ENCODE assay signal across 37 cellular contexts in genomic region chr2:58972737-58973136, GRCh38.
"Had no signal": no experiment of that assay in that cellular context is flagged by ENCODE, and none has a peak within 500 bp of the region (broad histone marks: within the 10 kb centered on the region; RNA-seq: fewer than 3 reads in every experiment).

No MANE protein-coding gene starts in this region.

- H3K4me3 Mint-ChIP-seq: activated B cell treated with CpG ODN at 0.5 μM for 24 hours; activated CD4-positive, alpha-beta memory T cell treated with anti-CD3 and anti-CD28 coated beads for 36 hours; activated CD8-positive, alpha-beta memory T cell treated with anti-CD3 and anti-CD28 coated beads, Interleukin-2, amount 10 ng/mL, durations not matched to agents 7 days and 5 days; activated CD8-positive, alpha-beta T cell treated with anti-CD3 and anti-CD28 coated beads, Interleukin-2, amount 10 ng/mL, durations not matched to agents 7 days and 5 days; activated naive CD4-positive, alpha-beta T cell treated with anti-CD3 and anti-CD28 coated beads for 36 hours; activated naive CD4-positive, alpha-beta T cell treated with anti-CD3 and anti-CD28 coated beads, Interleukin-2, amount 50 U/mL, for 24 hours; activated naive CD8-positive, alpha-beta T cell treated with anti-CD3 and anti-CD28 coated beads for 36 hours; activated naive CD8-positive, alpha-beta T cell treated with anti-CD3 and anti-CD28 coated beads, Interleukin-2, amount 50 U/mL, for 24 hours; activated T-helper 1 cell treated with anti-CD3 and anti-CD28 coated beads, Interleukin-12 subunit alpha, Interleukin-12 subunit beta, Interleukin-2, Interleukin-4 antibody, amounts not matched to agents 30 ng/mL and 10 ng/mL and 1 ng/mL, durations not matched to agents 14 hours and 24 hours and 36 hours; T-helper 2 cell treated with Interferon-gamma antibody and Interleukin-4, amounts not matched to agents 5 μg/mL and 100 μg/mL, for 36 hours had no signal

- H3K9me3 Mint-ChIP-seq: activated B cell treated with CpG ODN at 0.5 μM for 24 hours; activated CD4-positive, alpha-beta memory T cell treated with anti-CD3 and anti-CD28 coated beads for 36 hours; activated naive CD4-positive, alpha-beta T cell treated with anti-CD3 and anti-CD28 coated beads for 36 hours; activated naive CD4-positive, alpha-beta T cell treated with anti-CD3 and anti-CD28 coated beads, Interleukin-2, amount 50 U/mL, for 24 hours; activated naive CD8-positive, alpha-beta T cell treated with anti-CD3 and anti-CD28 coated beads for 36 hours; activated naive CD8-positive, alpha-beta T cell treated with anti-CD3 and anti-CD28 coated beads, Interleukin-2, amount 50 U/mL, for 24 hours; activated T-helper 1 cell treated with anti-CD3 and anti-CD28 coated beads, Interleukin-12 subunit alpha, Interleukin-12 subunit beta, Interleukin-2, Interleukin-4 antibody, amounts not matched to agents 30 ng/mL and 10 ng/mL and 1 ng/mL, durations not matched to agents 14 hours and 24 hours and 36 hours; activated T-helper 2 cell treated with anti-CD3 and anti-CD28 coated beads, Interferon-gamma antibody, Interleukin-2, Interleukin-4, amounts not matched to agents 10 μg/mL and 5 μg/mL and 100 μg/mL, durations not matched to agents 14 hours and 24 hours and 36 hours; T-helper 2 cell treated with Interferon-gamma antibody and Interleukin-4, amounts not matched to agents 5 μg/mL and 100 μg/mL, for 36 hours had no signal

- H2AFZ ChIP-seq: hepatocyte had no signal

- H3K36me3 ChIP-seq: adrenal gland, cardiac muscle cell, colonic mucosa, esophagus squamous epithelium, gastroesophageal sphincter, heart right ventricle, WERI-Rb-1 had no signal

- H3K9me3 ChIP-seq: adrenal gland, body of pancreas, colonic mucosa, esophagus squamous epithelium, gastroesophageal sphincter, heart right ventricle had no signal

- H3K27ac Mint-ChIP-seq: activated B cell treated with CpG ODN at 0.5 μM for 24 hours; activated CD4-positive, alpha-beta memory T cell treated with anti-CD3 and anti-CD28 coated beads for 36 hours; activated CD8-positive, alpha-beta memory T cell treated with anti-CD3 and anti-CD28 coated beads, Interleukin-2, amount 10 ng/mL, durations not matched to agents 7 days and 5 days; activated CD8-positive, alpha-beta T cell treated with anti-CD3 and anti-CD28 coated beads, Interleukin-2, amount 10 ng/mL, durations not matched to agents 7 days and 5 days; activated naive CD4-positive, alpha-beta T cell treated with anti-CD3 and anti-CD28 coated beads for 36 hours; activated naive CD4-positive, alpha-beta T cell treated with anti-CD3 and anti-CD28 coated beads, Interleukin-2, amount 50 U/mL, for 24 hours; activated naive CD8-positive, alpha-beta T cell treated with anti-CD3 and anti-CD28 coated beads for 36 hours; activated naive CD8-positive, alpha-beta T cell treated with anti-CD3 and anti-CD28 coated beads, Interleukin-2, amount 50 U/mL, for 24 hours; activated T-helper 1 cell treated with anti-CD3 and anti-CD28 coated beads, Interleukin-12 subunit alpha, Interleukin-12 subunit beta, Interleukin-2, Interleukin-4 antibody, amounts not matched to agents 30 ng/mL and 10 ng/mL and 1 ng/mL, durations not matched to agents 14 hours and 24 hours and 36 hours; activated T-helper 2 cell treated with anti-CD3 and anti-CD28 coated beads, Interferon-gamma antibody, Interleukin-2, Interleukin-4, amounts not matched to agents 10 μg/mL and 5 μg/mL and 100 μg/mL, durations not matched to agents 14 hours and 24 hours and 36 hours; T-helper 2 cell treated with Interferon-gamma antibody and Interleukin-4, amounts not matched to agents 5 μg/mL and 100 μg/mL, for 36 hours had no signal

- H3K4me2 ChIP-seq: hepatocyte had no signal

- FAIRE-seq: endometrium, endothelial cell of umbilical vein had no signal

- H3K79me2 ChIP-seq: hepatocyte had no signal

- H3K4me3 ChIP-seq: adrenal gland, body of pancreas, cardiac muscle cell, colonic mucosa, esophagus squamous epithelium, gastroesophageal sphincter, heart right ventricle, hepatocyte had no signal

- DNase-seq: activated B cell treated with CpG ODN at 0.5 μM for 24 hours; activated CD4-positive, alpha-beta memory T cell treated with anti-CD3 and anti-CD28 coated beads for 36 hours; activated CD4-positive, alpha-beta T cell treated with anti-CD3 and anti-CD28 coated beads for 48 hours; activated CD4-positive, alpha-beta T cell treated with anti-CD3 and anti-CD28 coated beads, Interleukin-2, amount 50 U/mL, for 1 hour; activated CD8-positive, alpha-beta memory T cell treated with anti-CD3 and anti-CD28 coated beads, Interleukin-2, amount 10 ng/mL, durations not matched to agents 7 days and 5 days; activated CD8-positive, alpha-beta memory T cell treated with anti-CD3 and anti-CD28 coated beads, Interleukin-2, amount 50 U/mL, for 4 hours; activated CD8-positive, alpha-beta T cell treated with anti-CD3 and anti-CD28 coated beads, Interleukin-2, amount 10 ng/mL, durations not matched to agents 7 days and 5 days; activated effector memory CD4-positive, alpha-beta T cell treated with anti-CD3 and anti-CD28 coated beads, Interleukin-2, amount 50 U/mL, for 16 hours; activated naive CD4-positive, alpha-beta T cell treated with anti-CD3 and anti-CD28 coated beads for 36 hours; activated naive CD8-positive, alpha-beta T cell treated with anti-CD3 and anti-CD28 coated beads for 36 hours; activated naive CD8-positive, alpha-beta T cell treated with anti-CD3 and anti-CD28 coated beads, Interleukin-2, amount 50 U/mL, for 24 hours; activated T-cell treated with anti-CD3 and anti-CD28 coated beads, Interleukin-2, amount 50 U/mL, for 1 hour; activated T-cell treated with anti-CD3 and anti-CD28 coated beads, Interleukin-2, amount 50 U/mL, for 48 hours; adrenal gland; amygdala; aorta; body of pancreas; central memory CD4-positive, alpha-beta T cell; cerebellar nuclear complex; colonic mucosa; effector CD8-positive, alpha-beta T cell; esophagus squamous epithelium; foreskin melanocyte; heart right ventricle; T1000; WERI-Rb-1 had no signal

- H3K36me3 Mint-ChIP-seq: activated CD4-positive, alpha-beta memory T cell treated with anti-CD3 and anti-CD28 coated beads for 36 hours; activated CD8-positive, alpha-beta memory T cell treated with anti-CD3 and anti-CD28 coated beads, Interleukin-2, amount 10 ng/mL, durations not matched to agents 7 days and 5 days; activated naive CD4-positive, alpha-beta T cell treated with anti-CD3 and anti-CD28 coated beads, Interleukin-2, amount 50 U/mL, for 24 hours; activated naive CD8-positive, alpha-beta T cell treated with anti-CD3 and anti-CD28 coated beads for 36 hours had no signal

- H3K27me3 ChIP-seq: adrenal gland, body of pancreas, cardiac muscle cell, colonic mucosa, gastroesophageal sphincter, hepatocyte had no signal

- ATAC-seq: activated CD4-positive, CD25-positive, alpha-beta regulatory T cell treated with anti-CD3 and anti-CD28 coated beads, Interleukin-2, amount 50 U/mL, for 24 hours; activated CD8-positive, alpha-beta memory T cell treated with anti-CD3 and anti-CD28 coated beads, Interleukin-2, amount 10 ng/mL, durations not matched to agents 7 days and 5 days; activated CD8-positive, alpha-beta T cell treated with anti-CD3 and anti-CD28 coated beads, Interleukin-2, amount 10 ng/mL, durations not matched to agents 7 days and 5 days; activated naive CD8-positive, alpha-beta T cell treated with anti-CD3 and anti-CD28 coated beads, Interleukin-2, amount 50 U/mL, for 24 hours; body of pancreas; gastroesophageal sphincter; heart right ventricle had no signal

- H3K27ac ChIP-seq: adrenal gland, body of pancreas, cardiac muscle cell, colonic mucosa, epithelial cell of prostate, esophagus squamous epithelium, gastroesophageal sphincter, heart right ventricle, hepatocyte, WERI-Rb-1 had no signal

- H3K4me1 Mint-ChIP-seq: activated B cell treated with CpG ODN at 0.5 μM for 24 hours; activated CD8-positive, alpha-beta memory T cell treated with anti-CD3 and anti-CD28 coated beads, Interleukin-2, amount 10 ng/mL, durations not matched to agents 7 days and 5 days; activated naive CD4-positive, alpha-beta T cell treated with anti-CD3 and anti-CD28 coated beads, Interleukin-2, amount 50 U/mL, for 24 hours; activated naive CD8-positive, alpha-beta T cell treated with anti-CD3 and anti-CD28 coated beads for 36 hours; activated naive CD8-positive, alpha-beta T cell treated with anti-CD3 and anti-CD28 coated beads, Interleukin-2, amount 50 U/mL, for 24 hours had no signal

- H3K27me3 Mint-ChIP-seq: activated CD4-positive, alpha-beta memory T cell treated with anti-CD3 and anti-CD28 coated beads for 36 hours; activated CD8-positive, alpha-beta memory T cell treated with anti-CD3 and anti-CD28 coated beads, Interleukin-2, amount 10 ng/mL, durations not matched to agents 7 days and 5 days; activated naive CD4-positive, alpha-beta T cell treated with anti-CD3 and anti-CD28 coated beads, Interleukin-2, amount 50 U/mL, for 24 hours had no signal

- H3K4me1 ChIP-seq: adrenal gland, body of pancreas, colonic mucosa, esophagus squamous epithelium, gastroesophageal sphincter, heart right ventricle had no signal
